15 cellular contexts compared by ENCODE assay signal in genomic region chr1:180299486-180300246, GRCh38.
"Had no signal": no experiment of that assay in that cellular context is flagged by ENCODE, and none has a peak within 500 bp of the region (broad histone marks: within the 10 kb centered on the region; RNA-seq: fewer than 3 reads in every experiment).

No MANE protein-coding gene starts in this region.

- H3K9me3 ChIP-seq: esophagus squamous epithelium, gastrocnemius medialis, pancreas, psoas muscle, thoracic aorta, vagina had no signal

- H3K36me3 ChIP-seq: esophagus squamous epithelium, gastrocnemius medialis, pancreas, thoracic aorta, vagina had no signal

- H3K27ac ChIP-seq: dorsolateral prefrontal cortex, esophagus squamous epithelium, gastrocnemius medialis, pancreas, psoas muscle, thoracic aorta, vagina had no signal

- H3K27me3 ChIP-seq: dorsolateral prefrontal cortex, esophagus squamous epithelium, gastrocnemius medialis, pancreas, vagina had no signal

- H3K4me1 ChIP-seq: esophagus squamous epithelium, gastrocnemius medialis, pancreas, vagina had no signal

- H3K4me3 ChIP-seq: dorsolateral prefrontal cortex, esophagus squamous epithelium, gastrocnemius medialis, pancreas, psoas muscle, thoracic aorta, vagina had no signal

- ATAC-seq: activated naive CD4-positive, alpha-beta T cell treated with anti-CD3 and anti-CD28 coated beads, Interleukin-2, amount 50 U/mL, for 72 hours; gastrocnemius medialis; left ventricle myocardium superior; pancreas; right cardiac atrium had no signal

- DNase-seq: activated T-cell treated with anti-CD3 and anti-CD28 coated beads, Interleukin-2, amount 50 U/mL, for 1 hour; aorta; dorsolateral prefrontal cortex; esophagus squamous epithelium; gastrocnemius medialis; head of caudate nucleus; left ventricle myocardium superior; pancreas; psoas muscle; right cardiac atrium; stimulated activated CD4-positive, alpha-beta T cell treated with anti-CD3 and anti-CD28 coated beads, Interleukin-4, amount 100 ng/mL, for 24 hours; stimulated activated naive CD4-positive, alpha-beta T cell treated with Interleukin-2 at 50 U/mL for 16 hours had no signal
